ENCODE assay signal across 7 cellular contexts in genomic region chrX:103918584-103919335, GRCh38. TPM values are rescaled to one million over a fixed set of nuclear protein-coding genes. Genes with fewer than 3 reads are reported as not detected.
A peak's percentile ranks its signal among the peaks of the same experiment; 100 is the strongest.
DNase-seq lines count a peak whose midpoint lies in the region; ATAC-seq and TF ChIP-seq lines count a peak whose summit lies in the region.

No MANE protein-coding gene starts in this region.

- ATAC-seq in HG02571 (IDR thresholded peaks at IDR 0.05; ENCODE audit: unreplicated experiment) = peak; percentile 65

- H3K36me3 ChIP-seq in iPS DF 6.9 (ENCODE audit: control insufficient read depth, insufficient read depth, low read length) = no peaks in the 10 kb centered on the region
- no peaks in the 10 kb centered on the region for H3K36me3 ChIP-seq in sigmoid colon

- no peaks in the 10 kb centered on the region for H3K9me3 Mint-ChIP-seq in T-helper 1 cell treated with Interleukin-12 subunit alpha and Interleukin-12 subunit beta and Interleukin-4 antibody, amounts not matched to agents 30 μg/mL and 1 μg/mL, for 36 hours

- H3K4me3 Mint-ChIP-seq in T-helper 1 cell treated with Interleukin-12 subunit alpha and Interleukin-12 subunit beta and Interleukin-4 antibody, amounts not matched to agents 30 μg/mL and 1 μg/mL, for 36 hours = peak overlapping the region; percentile 95

- no CpG with 5 or more reads among the region's 65 CpGs for WGBS in iPS DF 6.9 (ENCODE audit: insufficient coverage, insufficient read length)
- WGBS in sigmoid colon, 2 donors = 0 to 1% methylated on average over 65 of the region's 65 CpGs

- in situ Hi-C loops in astrocyte of the spinal cord (cut with HindIII; ENCODE audit: low sequenced_read_pairs) = no loop called here

- H3K36me3 Mint-ChIP-seq in T-helper 1 cell treated with Interleukin-12 subunit alpha and Interleukin-12 subunit beta and Interleukin-4 antibody, amounts not matched to agents 30 μg/mL and 1 μg/mL, for 36 hours (ENCODE audit: low read depth) = peaks cover 3% of the 10 kb centered on the region

- no peak for TF ChIP-seq EP300 in sigmoid colon (IDR thresholded peaks at IDR 0.05)

- H3K27ac ChIP-seq in iPS DF 6.9 (ENCODE audit: low read length) (no peak overlapping the region), sigmoid colon (peak overlapping the region; percentile 83 to 84 (median 83))

- intact Hi-C loops in sigmoid colon (cut with DNase I) = loop anchor here (1.0 to 5.0 kb wide), 3 partner anchors 23 to 194 kb away; partner anchors contain the start of gene ZCCHC18

- H3K9me3 ChIP-seq in iPS DF 6.9 (ENCODE audit: control insufficient read depth, insufficient read depth, low read length) (no peaks in the 10 kb centered on the region), sigmoid colon (no peaks in the 10 kb centered on the region)

- peak overlapping the region; percentile 97 for H3K27ac Mint-ChIP-seq in T-helper 1 cell treated with Interleukin-12 subunit alpha and Interleukin-12 subunit beta and Interleukin-4 antibody, amounts not matched to agents 30 μg/mL and 1 μg/mL, for 36 hours

- H3K4me1 ChIP-seq in iPS DF 6.9 (ENCODE audit: control insufficient read depth, insufficient read depth, low read length) = no peaks in the 10 kb centered on the region
- no peaks in the 10 kb centered on the region for H3K4me1 ChIP-seq in sigmoid colon

- H3K4me1 Mint-ChIP-seq in T-helper 1 cell treated with Interleukin-12 subunit alpha and Interleukin-12 subunit beta and Interleukin-4 antibody, amounts not matched to agents 30 μg/mL and 1 μg/mL, for 36 hours (ENCODE audit: low read depth) = peaks cover 24% of the 10 kb centered on the region

- DNase-seq in NCI-H1092 (lab: John Stamatoyannopoulos, UW) (peak; percentile 71), astrocyte of the spinal cord (ENCODE audit: low read depth, low spot score) (peak; percentile 74), iPS DF 6.9 (ENCODE audit: low read depth, low spot score) (no peak), sigmoid colon (peak; percentile 85)

- H3K4me3 ChIP-seq in astrocyte of the spinal cord (ENCODE audit: low read depth, low read length) (peak overlapping the region; percentile 58), iPS DF 6.9 (ENCODE audit: low read length) (peak overlapping the region; percentile 46; the same call in 1 of the 2 replicates), sigmoid colon (peak overlapping the region; percentile 39 to 62 (median 59))

- TF ChIP-seq POLR2A in GM15510 (IDR thresholded peaks at IDR 0.05; ENCODE audit: borderline replicate concordance, extremely low read depth, insufficient read length) = peak; percentile 50
- TF ChIP-seq POLR2A in sigmoid colon (IDR thresholded peaks at IDR 0.05) = no peak

- H3K27me3 Mint-ChIP-seq in T-helper 1 cell treated with Interleukin-12 subunit alpha and Interleukin-12 subunit beta and Interleukin-4 antibody, amounts not matched to agents 30 μg/mL and 1 μg/mL, for 36 hours (ENCODE audit: low read depth) = no peaks in the 10 kb centered on the region

- no peak for TF ChIP-seq CTCF in astrocyte of the spinal cord (IDR thresholded peaks at IDR 0.05; ENCODE audit: low read depth, low read length)
- TF ChIP-seq CTCF in sigmoid colon (IDR thresholded peaks at IDR 0.05) = no peak

- no peaks in the 10 kb centered on the region for H3K27me3 ChIP-seq in iPS DF 6.9 (ENCODE audit: control insufficient read depth, insufficient read depth, low read length)
- no peaks in the 10 kb centered on the region for H3K27me3 ChIP-seq in sigmoid colon

RNA-seq across cellular contexts. Expression of gene TMSB15B, which starts 43.7 kb away (rescaled TPM):
- total RNA-seq in sigmoid colon = 10 to 100 TPM in 1 of 4 donors, 1 to 10 TPM in 3; 1.1 to 10.5 (median 5.1) TPM
- 1 to 10 TPM; 2.5 to 7.2 (median 3.9) TPM for polyA plus RNA-seq in sigmoid colon
